In the genomic region with DNA sequence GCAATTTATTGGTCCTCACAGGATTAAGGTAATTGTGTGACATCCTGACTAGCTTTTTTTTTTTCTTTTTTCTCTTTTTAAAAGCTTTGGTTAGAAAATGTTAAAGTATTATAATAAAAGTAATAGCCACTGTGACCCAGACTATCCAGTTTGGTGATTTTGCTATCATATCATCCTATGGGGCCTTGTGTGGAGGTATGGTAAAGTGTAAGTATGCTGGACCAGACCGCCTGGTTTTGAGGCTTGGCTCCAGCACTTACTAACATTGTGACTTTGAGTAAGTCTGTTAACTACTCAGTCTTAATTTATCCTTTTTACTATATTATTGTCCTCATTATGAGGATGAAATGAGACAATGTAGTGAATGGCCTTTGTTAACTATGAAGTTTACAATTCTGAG, we compare ENCODE assay signal across 31 cellular contexts.
"Had no signal": no experiment of that assay in that cellular context is flagged by ENCODE, and none has a peak within 500 bp of the region (broad histone marks: within the 10 kb centered on the region; RNA-seq: fewer than 3 reads in every experiment).

No MANE protein-coding gene starts in this region.

- H3K9me3 ChIP-seq: ascending aorta, esophagus muscularis mucosa, gastrocnemius medialis, heart right ventricle had no signal

- H3K27ac Mint-ChIP-seq: activated B cell treated with CpG ODN at 0.5 μM for 24 hours; activated CD4-positive, alpha-beta memory T cell treated with anti-CD3 and anti-CD28 coated beads, Interleukin-2, amount 10 ng/mL, durations not matched to agents 7 days and 5 days; activated CD4-positive, alpha-beta T cell treated with anti-CD3 and anti-CD28 coated beads, Interleukin-2, amount 10 ng/mL, durations not matched to agents 7 days and 5 days; activated naive CD4-positive, alpha-beta T cell treated with anti-CD3 and anti-CD28 coated beads, Interleukin-2, amount 10 ng/mL, durations not matched to agents 7 days and 5 days; activated naive CD4-positive, alpha-beta T cell treated with anti-CD3 and anti-CD28 coated beads, Interleukin-2, amount 50 U/mL, for 72 hours; activated naive CD8-positive, alpha-beta T cell treated with anti-CD3 and anti-CD28 coated beads, Interleukin-2, amount 10 ng/mL, durations not matched to agents 7 days and 5 days; activated T-cell treated with anti-CD3 and anti-CD28 coated beads, Interleukin-2, amount 50 U/mL, for 24 hours; activated T-cell treated with anti-CD3 and anti-CD28 coated beads, Interleukin-2, amount 50 U/mL, for 72 hours; effector memory CD8-positive, alpha-beta T cell; T-helper 17 cell; T-helper 2 cell treated with Interferon-gamma antibody and Interleukin-4, amounts not matched to agents 5 μg/mL and 100 μg/mL, for 36 hours had no signal

- H3K9me3 Mint-ChIP-seq: activated B cell treated with CpG ODN at 0.5 μM for 24 hours; activated CD4-positive, alpha-beta memory T cell treated with anti-CD3 and anti-CD28 coated beads, Interleukin-2, amount 10 ng/mL, durations not matched to agents 7 days and 5 days; activated CD4-positive, alpha-beta T cell treated with anti-CD3 and anti-CD28 coated beads, Interleukin-2, amount 10 ng/mL, durations not matched to agents 7 days and 5 days; activated naive CD4-positive, alpha-beta T cell treated with anti-CD3 and anti-CD28 coated beads, Interleukin-2, amount 10 ng/mL, durations not matched to agents 7 days and 5 days; activated naive CD4-positive, alpha-beta T cell treated with anti-CD3 and anti-CD28 coated beads, Interleukin-2, amount 50 U/mL, for 72 hours; activated naive CD8-positive, alpha-beta T cell treated with anti-CD3 and anti-CD28 coated beads, Interleukin-2, amount 10 ng/mL, durations not matched to agents 7 days and 5 days; activated T-cell treated with anti-CD3 and anti-CD28 coated beads, Interleukin-2, amount 50 U/mL, for 24 hours; activated T-cell treated with anti-CD3 and anti-CD28 coated beads, Interleukin-2, amount 50 U/mL, for 72 hours; central memory CD8-positive, alpha-beta T cell; effector memory CD8-positive, alpha-beta T cell; T-helper 2 cell treated with Interferon-gamma antibody and Interleukin-4, amounts not matched to agents 5 μg/mL and 100 μg/mL, for 36 hours had no signal

- H3K4me1 ChIP-seq: ascending aorta, foreskin keratinocyte, gastrocnemius medialis had no signal

- ATAC-seq: activated CD4-positive, CD25-positive, alpha-beta regulatory T cell treated with anti-CD3 and anti-CD28 coated beads, Interleukin-2, amount 50 U/mL, for 24 hours; activated naive CD4-positive, alpha-beta T cell treated with anti-CD3 and anti-CD28 coated beads, Interleukin-2, amount 50 U/mL, for 72 hours; activated T-cell treated with anti-CD3 and anti-CD28 coated beads, Interleukin-2, amount 50 U/mL, for 72 hours; effector memory CD8-positive, alpha-beta T cell; foreskin keratinocyte; gastrocnemius medialis; heart right ventricle; T-helper 17 cell had no signal

- H3K4me3 Mint-ChIP-seq: activated B cell treated with CpG ODN at 0.5 μM for 24 hours; activated CD4-positive, alpha-beta memory T cell treated with anti-CD3 and anti-CD28 coated beads, Interleukin-2, amount 10 ng/mL, durations not matched to agents 7 days and 5 days; activated CD4-positive, alpha-beta T cell treated with anti-CD3 and anti-CD28 coated beads, Interleukin-2, amount 10 ng/mL, durations not matched to agents 7 days and 5 days; activated naive CD4-positive, alpha-beta T cell treated with anti-CD3 and anti-CD28 coated beads, Interleukin-2, amount 10 ng/mL, durations not matched to agents 7 days and 5 days; activated naive CD8-positive, alpha-beta T cell treated with anti-CD3 and anti-CD28 coated beads, Interleukin-2, amount 10 ng/mL, durations not matched to agents 7 days and 5 days; activated T-cell treated with anti-CD3 and anti-CD28 coated beads, Interleukin-2, amount 50 U/mL, for 24 hours; activated T-cell treated with anti-CD3 and anti-CD28 coated beads, Interleukin-2, amount 50 U/mL, for 72 hours; brain; central memory CD8-positive, alpha-beta T cell; effector memory CD8-positive, alpha-beta T cell; T-helper 17 cell; T-helper 2 cell treated with Interferon-gamma antibody and Interleukin-4, amounts not matched to agents 5 μg/mL and 100 μg/mL, for 36 hours had no signal

- H3K27me3 ChIP-seq: ascending aorta, esophagus muscularis mucosa, foreskin keratinocyte, gastrocnemius medialis, heart right ventricle, hepatocyte had no signal

- DNase-seq: activated B cell treated with CpG ODN at 0.5 μM for 24 hours; activated CD4-positive, alpha-beta memory T cell treated with anti-CD3 and anti-CD28 coated beads, Interleukin-2, amount 10 ng/mL, durations not matched to agents 7 days and 5 days; activated CD4-positive, alpha-beta T cell treated with anti-CD3 and anti-CD28 coated beads, Interleukin-2, amount 10 ng/mL, durations not matched to agents 7 days and 5 days; activated CD4-positive, alpha-beta T cell treated with anti-CD3 and anti-CD28 coated beads, Interleukin-2, amount 50 U/mL, for 4 hours; activated CD8-positive, alpha-beta memory T cell treated with anti-CD3 and anti-CD28 coated beads, Interleukin-2, amount 50 U/mL, for 48 hours; activated gamma-delta T cell; activated naive CD4-positive, alpha-beta T cell; activated naive CD4-positive, alpha-beta T cell treated with anti-CD3 and anti-CD28 coated beads, Interleukin-2, amount 10 ng/mL, durations not matched to agents 7 days and 5 days; activated naive CD8-positive, alpha-beta T cell treated with anti-CD3 and anti-CD28 coated beads, Interleukin-2, amount 10 ng/mL, durations not matched to agents 7 days and 5 days; activated T-cell treated with anti-CD3 and anti-CD28 coated beads for 4 hours; activated T-cell treated with anti-CD3 and anti-CD28 coated beads, Interleukin-2, amount 50 U/mL, for 24 hours; activated T-cell treated with anti-CD3 and anti-CD28 coated beads, Interleukin-2, amount 50 U/mL, for 72 hours; cortex of kidney; dermis blood vessel endothelial cell; effector CD4-positive, alpha-beta T cell; effector memory CD8-positive, alpha-beta T cell; erythroblast; foreskin keratinocyte; gastrocnemius medialis; heart right ventricle; T-helper 17 cell; T1000; WERI-Rb-1 had no signal

- H3K27ac ChIP-seq: ascending aorta, esophagus muscularis mucosa, foreskin keratinocyte, gastrocnemius medialis, heart right ventricle, hepatocyte, WERI-Rb-1 had no signal

- H3K4me1 Mint-ChIP-seq: activated B cell treated with CpG ODN at 0.5 μM for 24 hours, brain had no signal

- H3K4me3 ChIP-seq: ascending aorta, esophagus muscularis mucosa, gastrocnemius medialis, heart right ventricle, hepatocyte had no signal

- H3K27me3 Mint-ChIP-seq: activated B cell treated with CpG ODN at 0.5 μM for 24 hours; activated CD4-positive, alpha-beta memory T cell treated with anti-CD3 and anti-CD28 coated beads, Interleukin-2, amount 10 ng/mL, durations not matched to agents 7 days and 5 days; activated CD4-positive, alpha-beta T cell treated with anti-CD3 and anti-CD28 coated beads, Interleukin-2, amount 10 ng/mL, durations not matched to agents 7 days and 5 days; activated naive CD4-positive, alpha-beta T cell treated with anti-CD3 and anti-CD28 coated beads, Interleukin-2, amount 10 ng/mL, durations not matched to agents 7 days and 5 days; activated naive CD8-positive, alpha-beta T cell treated with anti-CD3 and anti-CD28 coated beads, Interleukin-2, amount 10 ng/mL, durations not matched to agents 7 days and 5 days; activated T-cell treated with anti-CD3 and anti-CD28 coated beads, Interleukin-2, amount 50 U/mL, for 24 hours; brain; central memory CD8-positive, alpha-beta T cell; effector memory CD8-positive, alpha-beta T cell; T-helper 17 cell had no signal
